10 cellular contexts compared by ENCODE assay signal in genomic region chr15:31799711-31800321, GRCh38.
DNase-seq lines count a peak whose midpoint lies in the region; ATAC-seq, FAIRE-seq and TF ChIP-seq lines count a peak whose summit lies in the region.
"Had no signal": no experiment of that assay in that cellular context is flagged by ENCODE, and none has a peak within 500 bp of the region (broad histone marks: within the 10 kb centered on the region; RNA-seq: fewer than 3 reads in every experiment).

No MANE protein-coding gene starts in this region.

- H3K4me3 Mint-ChIP-seq in stimulated activated naive CD8-positive, alpha-beta T cell treated with anti-CD3 and anti-CD28 coated beads, Interleukin-15, amount 100 ng/mL, for 72 hours, result no peak overlapping the region
- H3K4me3 Mint-ChIP-seq in activated naive CD4-positive, alpha-beta T cell treated with anti-CD3 and anti-CD28 coated beads, Interleukin-2, amount 10 ng/mL, durations not matched to agents 7 days and 5 days, result no peak overlapping the region

- DNase-seq in stimulated activated naive CD8-positive, alpha-beta T cell treated with anti-CD3 and anti-CD28 coated beads, Interleukin-15, amount 100 ng/mL, for 72 hours, result no peak
- DNase-seq in stimulated activated naive CD8-positive, alpha-beta T cell treated with anti-CD3 and anti-CD28 coated beads, Interleukin-15, Interleukin-2, amounts not matched to agents 100 U/mL and 50 U/mL, for 24 hours, result no peak
- DNase-seq in OCI-M1 (lab: John Stamatoyannopoulos, UW), result no peak
- DNase-seq in H54 (ENCODE audit: insufficient read length, low spot score), result no peak
- DNase-seq in putamen (ENCODE audit: low spot score), result no peak
- no peak for DNase-seq in activated naive CD4-positive, alpha-beta T cell treated with anti-CD3 and anti-CD28 coated beads, Interleukin-2, amount 10 ng/mL, durations not matched to agents 7 days and 5 days
- DNase-seq: foreskin fibroblast, thyroid gland had no signal

- H3K4me1 Mint-ChIP-seq in stimulated activated naive CD8-positive, alpha-beta T cell treated with anti-CD3 and anti-CD28 coated beads, Interleukin-15, amount 100 ng/mL, for 72 hours, result no peaks in the 10 kb centered on the region
- H3K4me1 Mint-ChIP-seq in activated naive CD4-positive, alpha-beta T cell treated with anti-CD3 and anti-CD28 coated beads, Interleukin-2, amount 10 ng/mL, durations not matched to agents 7 days and 5 days, result no peaks in the 10 kb centered on the region

- CTCF ChIA-PET in activated naive CD4-positive, alpha-beta T cell treated with anti-CD3 and anti-CD28 coated beads, Interleukin-2, amount 10 ng/mL, durations not matched to agents 7 days and 5 days (lab: Charles Lee), result no interaction called here

- no peaks in the 10 kb centered on the region for H3K9me3 Mint-ChIP-seq in stimulated activated naive CD8-positive, alpha-beta T cell treated with anti-CD3 and anti-CD28 coated beads, Interleukin-15, amount 100 ng/mL, for 72 hours
- H3K9me3 Mint-ChIP-seq in activated naive CD4-positive, alpha-beta T cell treated with anti-CD3 and anti-CD28 coated beads, Interleukin-2, amount 10 ng/mL, durations not matched to agents 7 days and 5 days, result no peaks in the 10 kb centered on the region

- H3K36me3 Mint-ChIP-seq in activated naive CD4-positive, alpha-beta T cell treated with anti-CD3 and anti-CD28 coated beads, Interleukin-2, amount 10 ng/mL, durations not matched to agents 7 days and 5 days, result no peaks in the 10 kb centered on the region

- no peak for FAIRE-seq in H54 (lab: Jason Lieb, UNC)

- peak; percentile 57 for ATAC-seq in stimulated activated naive CD8-positive, alpha-beta T cell treated with anti-CD3 and anti-CD28 coated beads, Interleukin-15, amount 100 ng/mL, for 72 hours
- no peak for ATAC-seq in stimulated activated naive CD8-positive, alpha-beta T cell treated with anti-CD3 and anti-CD28 coated beads, Interleukin-15, Interleukin-2, amounts not matched to agents 100 U/mL and 50 U/mL, for 24 hours
- ATAC-seq in HG02759 (IDR thresholded peaks at IDR 0.05; ENCODE audit: unreplicated experiment), result peak; percentile 94
- ATAC-seq in HG03575 (IDR thresholded peaks at IDR 0.05; ENCODE audit: extremely low read depth, insufficient number of reproducible peaks, low FRiP score, unreplicated experiment), result peak; percentile 66

- peak overlapping the region in 1 of 2 donors; percentile 42 for H3K27ac Mint-ChIP-seq in stimulated activated naive CD8-positive, alpha-beta T cell treated with anti-CD3 and anti-CD28 coated beads, Interleukin-15, amount 100 ng/mL, for 72 hours
- no peak overlapping the region for H3K27ac Mint-ChIP-seq in activated naive CD4-positive, alpha-beta T cell treated with anti-CD3 and anti-CD28 coated beads, Interleukin-2, amount 10 ng/mL, durations not matched to agents 7 days and 5 days

- no peaks in the 10 kb centered on the region for H3K27me3 Mint-ChIP-seq in stimulated activated naive CD8-positive, alpha-beta T cell treated with anti-CD3 and anti-CD28 coated beads, Interleukin-15, amount 100 ng/mL, for 72 hours
- peaks cover 8% of the 10 kb centered on the region for H3K27me3 Mint-ChIP-seq in activated naive CD4-positive, alpha-beta T cell treated with anti-CD3 and anti-CD28 coated beads, Interleukin-2, amount 10 ng/mL, durations not matched to agents 7 days and 5 days

- no peak for TF ChIP-seq POLR2A in H54 (IDR thresholded peaks at IDR 0.05; ENCODE audit: low read depth, low read length)
